In genomic region chr3:140396110-140396509, GRCh38 we compare ENCODE assay signal across 29 cellular contexts.
"Had no signal": no experiment of that assay in that cellular context is flagged by ENCODE, and none has a peak within 500 bp of the region (broad histone marks: within the 10 kb centered on the region; RNA-seq: fewer than 3 reads in every experiment).

No MANE protein-coding gene starts in this region.

- H3K27ac ChIP-seq: PC-9, RWPE1, SJCRH30, SK-N-MC had no signal

- ATAC-seq: K562, Panc1, Right ventricle myocardium inferior, SK-N-SH treated with all-trans-retinoic acid at 6 μM for 48 hours had no signal

- DNase-seq: Kasumi-1, KG1, MG63, NCI-H1048, NCI-H1092 treated with DMSO at 0.1 percent for 48 hours, NCI-H1105 treated with DMSO at 0.1 percent for 48 hours, NCI-H1436, NCI-H1694, NCI-H187, NCI-H1930, NCI-H2029 treated with DMSO at 0.1 percent for 48 hours, NCI-H2081 treated with DMSO at 0.1 percent for 48 hours, NCI-H2107, NCI-H2171, NCI-H345, NCI-H446, NCI-H510A treated with DMSO at 0.1 percent for 48 hours, NCI-H526 treated with DMSO at 0.1 percent for 48 hours, NCI-H774, PC-9, SIG-M5 had no signal

- H3K36me3 ChIP-seq: MG63, SJCRH30 had no signal

- H3K27me3 ChIP-seq: MG63, SJCRH30 had no signal

- H3K9me3 ChIP-seq: MG63, SJCRH30 had no signal

- FAIRE-seq: K562, RCC 7860 had no signal

- H3K4me3 ChIP-seq: K562, MG63, PC-9, SJCRH30, SK-N-MC had no signal
